ENCODE assay signal across 8 cellular contexts in the genomic region with DNA sequence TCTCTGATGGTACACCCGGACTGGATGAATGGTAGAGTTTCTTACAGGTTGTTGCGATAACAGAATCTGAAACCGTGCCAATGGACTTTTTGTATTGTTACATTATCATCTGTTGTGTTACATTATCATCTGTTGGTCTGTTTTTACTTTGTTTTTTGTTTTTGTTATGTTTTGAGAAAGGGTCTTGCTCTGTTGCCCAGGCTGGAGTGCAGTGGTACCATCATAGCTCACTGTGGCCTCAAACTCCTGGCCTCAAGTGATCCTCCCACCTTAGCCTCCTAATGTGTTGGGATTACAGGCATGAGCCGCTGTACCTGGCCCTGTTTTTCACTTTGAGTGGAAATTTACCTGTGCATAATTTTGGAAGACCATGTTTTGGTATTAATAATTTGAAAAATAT.
"Had no signal": no experiment of that assay in that cellular context is flagged by ENCODE, and none has a peak within 500 bp of the region (broad histone marks: within the 10 kb centered on the region; RNA-seq: fewer than 3 reads in every experiment).

No MANE protein-coding gene starts in this region.

- FAIRE-seq: G401.6, GM12878, GM12891, GM12892, GM18507, GM19239 had no signal

- H3K4me3 ChIP-seq: GM12878 had no signal

- DNase-seq: GDM1, GF-D8 had no signal

- ATAC-seq: GM12878 had no signal
